In the genomic region with DNA sequence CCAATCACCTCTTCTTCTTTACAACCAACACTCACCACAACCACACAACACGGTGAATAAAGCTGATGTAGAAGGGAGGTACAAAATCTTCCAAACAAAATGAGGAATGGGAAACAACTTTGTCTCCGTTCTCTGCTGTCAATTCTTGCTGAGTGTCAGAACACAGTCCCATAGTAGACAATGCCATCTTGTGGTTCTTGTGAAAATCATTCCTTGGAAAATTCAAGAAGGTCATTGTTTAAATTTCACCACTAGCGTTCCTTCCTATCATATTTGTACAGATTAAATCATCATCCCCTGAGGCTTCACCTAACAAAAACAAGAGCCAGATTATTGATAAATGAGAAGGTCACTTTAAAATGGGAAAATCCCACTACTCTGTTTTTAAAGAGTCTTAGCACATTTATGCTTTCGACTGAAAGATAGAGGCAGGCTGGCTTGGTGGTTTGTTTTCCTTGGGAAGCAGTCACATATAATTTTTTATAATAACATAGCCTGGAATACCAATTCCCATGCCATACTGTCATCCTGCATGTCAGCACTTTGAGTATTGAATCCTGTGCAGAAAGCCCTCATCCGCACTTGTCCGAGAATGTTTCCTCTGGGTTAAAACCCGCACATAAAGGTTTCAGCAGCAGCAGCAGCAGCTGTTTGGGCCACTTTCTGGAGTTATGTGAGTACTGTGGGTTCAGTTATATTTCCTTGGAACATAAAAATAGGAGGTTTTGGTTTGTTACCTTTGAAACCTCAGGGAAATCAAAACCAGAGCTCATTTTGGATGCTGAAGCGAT, we compare ENCODE assay signal across 10 cellular contexts.
A peak's percentile ranks its signal among the peaks of the same experiment; 100 is the strongest.
DNase-seq lines count a peak whose midpoint lies in the region; ATAC-seq and TF ChIP-seq lines count a peak whose summit lies in the region.
"Had no signal": no experiment of that assay in that cellular context is flagged by ENCODE, and none has a peak within 500 bp of the region (broad histone marks: within the 10 kb centered on the region; RNA-seq: fewer than 3 reads in every experiment).

No MANE protein-coding gene starts in this region.

- TF ChIP-seq CTCF in C4-2B (conservative IDR thresholded peaks at IDR 0.05) = peak; percentile 65

- no peak for ATAC-seq in left colon
- ATAC-seq in GM21529 (IDR thresholded peaks at IDR 0.05; ENCODE audit: unreplicated experiment) = no peak

- intact Hi-C loops in left colon (cut with DNase I, micrococcal nuclease) = no loop called here

- in situ Hi-C loops in SK-MEL-5 (cut with HindIII; ENCODE audit: low pct_unique_long_range_greater_than_20kb, low sequenced_read_pairs) = no loop called here

- H3K27ac ChIP-seq in C4-2B = no peak overlapping the region
- H3K27ac ChIP-seq: HL-60 had no signal

- DNase-seq in HS-5 (ENCODE audit: low read depth) = peak; percentile 15
- peak; percentile 49 for DNase-seq in SK-MEL-5 (ENCODE audit: low read depth, low spot score)
- peak; percentile 65 for DNase-seq in inferior parietal cortex (ENCODE audit: extremely low spot score)
- no peak for DNase-seq in NOMO-1 treated with DMSO at 0.1 percent for 48 hours (lab: John Stamatoyannopoulos, UW; ENCODE audit: unreplicated experiment)
- DNase-seq in left colon = no peak
- no peak for DNase-seq in GM19238 (ENCODE audit: insufficient read length, low spot score)
- DNase-seq: SW 1271 had no signal

Comparison
In these comparisons a context has a peak if more than half of its experiments do, and no peak if none do; other contexts are left out.
1. DNase-seq: peak in HS-5 (single experiment), SK-MEL-5 (single experiment) and inferior parietal cortex (single experiment); none in NOMO-1 treated with DMSO at 0.1 percent for 48 hours (single experiment), left colon (0 of 2) and GM19238 (single experiment).